ENCODE assay signal across 21 cellular contexts in the genomic region with DNA sequence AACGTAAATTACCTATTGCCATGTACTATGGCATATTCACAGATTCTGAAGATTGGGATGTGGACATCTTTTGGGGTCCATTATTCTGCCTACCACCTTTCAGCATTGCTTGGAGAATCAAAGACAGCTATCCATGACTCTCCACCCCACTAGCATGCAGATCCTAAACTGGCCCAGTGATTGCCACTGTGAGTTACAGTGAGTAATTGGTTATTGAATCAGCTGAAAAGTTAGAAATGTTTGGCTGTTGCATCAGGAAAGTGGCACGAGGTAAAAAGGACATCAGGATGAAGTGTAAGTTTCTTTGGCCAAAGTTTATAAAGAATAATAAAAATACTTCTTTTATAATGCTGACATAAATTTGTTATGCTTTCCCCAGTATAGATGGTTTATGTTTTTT.
"Had no signal": no experiment of that assay in that cellular context is flagged by ENCODE, and none has a peak within 500 bp of the region (broad histone marks: within the 10 kb centered on the region; RNA-seq: fewer than 3 reads in every experiment).

No MANE protein-coding gene starts in this region.

- DNase-seq: dorsolateral prefrontal cortex; effector CD8-positive, alpha-beta T cell; heart left ventricle; hypothalamus; kidney glomerular epithelial cell; mammary epithelial cell; mucosa of descending colon; naive thymus-derived CD8-positive, alpha-beta T cell; right cardiac atrium; stimulated activated CD4-positive, alpha-beta T cell treated with anti-CD3 and anti-CD28 coated beads, Interleukin-4, amount 100 ng/mL, for 1 hour; stimulated activated CD8-positive, alpha-beta memory T cell treated with anti-CD3 and anti-CD28 coated beads, Interleukin-4, amount 100 ng/mL, for 48 hours; stimulated activated naive CD8-positive, alpha-beta T cell treated with anti-CD3 and anti-CD28 coated beads, Interleukin-15, Interleukin-2, amounts not matched to agents 100 U/mL and 50 U/mL, for 24 hours; tibial artery; upper lobe of left lung; uterus had no signal

- H3K4me1 ChIP-seq: heart left ventricle, tibial artery, upper lobe of left lung, uterus had no signal

- H3K36me3 ChIP-seq: heart left ventricle, neutrophil, tibial artery, upper lobe of left lung, uterus had no signal

- H3K27ac ChIP-seq: coronary artery, dorsolateral prefrontal cortex, heart left ventricle, neutrophil, tibial artery, upper lobe of left lung, uterus had no signal

- H3K27me3 ChIP-seq: dorsolateral prefrontal cortex, heart left ventricle, neutrophil, tibial artery, upper lobe of left lung, uterus had no signal

- ATAC-seq: esophagus mucosa; heart left ventricle; mucosa of descending colon; naive thymus-derived CD8-positive, alpha-beta T cell; right cardiac atrium; stimulated activated effector memory CD8-positive, alpha-beta T cell treated with anti-CD3 and anti-CD28 coated beads, Interleukin-12 subunit alpha, Interleukin-12 subunit beta, amount 100 ng/mL, for 72 hours; stimulated activated naive CD8-positive, alpha-beta T cell treated with anti-CD3 and anti-CD28 coated beads, Interleukin-15, Interleukin-2, amounts not matched to agents 100 U/mL and 50 U/mL, for 24 hours had no signal

- H3K4me3 ChIP-seq: coronary artery, dorsolateral prefrontal cortex, heart left ventricle, mucosa of descending colon, tibial artery, upper lobe of left lung, uterus had no signal

- FAIRE-seq: frontal cortex, islet of Langerhans had no signal

- H3K9me3 ChIP-seq: heart left ventricle, mucosa of descending colon, neutrophil, tibial artery, upper lobe of left lung, uterus had no signal
